ENCODE assay signal across 9 cellular contexts in the genomic region with DNA sequence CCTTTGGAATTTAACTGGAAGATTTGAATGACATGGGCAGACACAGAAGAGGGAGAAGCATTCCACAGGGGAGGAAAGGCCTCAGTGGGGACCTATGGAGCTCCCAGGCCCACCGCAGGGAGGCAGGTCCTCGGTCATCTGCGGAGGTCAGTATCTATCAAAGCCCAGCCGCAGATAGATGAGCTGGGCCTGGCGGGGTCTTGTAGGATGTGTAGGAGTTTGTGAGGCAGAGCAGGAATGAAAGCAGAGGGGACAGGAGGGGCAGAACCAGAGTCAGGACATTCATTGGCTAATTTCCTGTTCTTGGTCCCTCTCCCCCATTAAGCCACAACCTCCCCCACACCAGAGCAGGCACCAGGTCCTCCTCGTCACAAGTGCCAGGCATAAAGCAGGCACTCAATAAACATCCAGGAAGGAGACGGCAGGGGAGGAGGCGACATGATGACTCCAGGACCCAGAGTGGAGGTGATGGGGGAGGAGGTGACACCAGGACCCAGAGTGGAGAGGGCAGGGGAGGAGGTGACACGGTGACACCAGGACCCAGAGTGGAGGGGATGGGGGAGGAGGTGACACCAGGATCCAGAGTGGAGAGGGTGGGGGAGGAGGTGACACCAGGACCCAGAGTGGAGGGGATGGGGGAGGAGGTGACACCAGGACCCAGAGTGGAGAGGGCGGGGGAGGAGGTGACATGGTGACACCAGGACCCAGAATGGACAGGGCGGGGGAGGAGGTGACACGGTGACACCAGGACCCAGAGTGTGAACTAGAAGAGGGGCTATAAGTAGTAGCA.
DNase-seq lines count a peak whose midpoint lies in the region; ATAC-seq and TF ChIP-seq lines count a peak whose summit lies in the region.
"Had no signal": no experiment of that assay in that cellular context is flagged by ENCODE, and none has a peak within 500 bp of the region (broad histone marks: within the 10 kb centered on the region; RNA-seq: fewer than 3 reads in every experiment).

No MANE protein-coding gene starts in this region.

- H2AK5ac ChIP-seq in IMR-90 (ENCODE audit: low read depth, low read length) = no peak overlapping the region; the same call in 1 of the 2 replicates

- no TSS peak for BruUV-seq in IMR-90 (replicated peaks; lab: Mats Ljungman, UMichigan)

- H3K36me3 ChIP-seq in IMR-90 (ENCODE audit: control insufficient read depth, insufficient read depth, low read length) = no peaks in the 10 kb centered on the region
- no peaks in the 10 kb centered on the region for H3K36me3 ChIP-seq in lower lobe of right lung
- H3K36me3 ChIP-seq in stomach smooth muscle (ENCODE audit: control insufficient read depth in 2 of 2, insufficient read depth in 2 of 2, low read length in 2 of 2) = peaks cover 0 to 2% of the 10 kb centered on the region in 2 donors

- WGBS in IMR-90 (ENCODE audit: extremely low coverage in 2 of 2, insufficient read length in 1 of 2), 2 experiments = 90% methylated on average over 6 of the region's 12 CpGs; no CpG with 5 or more reads in 1 of the 2 experiments

- no peak for DNase-seq in IMR-90
- DNase-seq in activated CD8-positive, alpha-beta memory T cell treated with anti-CD3 and anti-CD28 coated beads, Interleukin-2, amount 50 U/mL, for 48 hours = peak; percentile 80
- no peak for DNase-seq in lower lobe of right lung
- DNase-seq in AG08396 (ENCODE audit: low spot score) = no peak
- no peak for DNase-seq in NCI-H748 treated with DMSO at 0.1 percent for 48 hours (lab: John Stamatoyannopoulos, UW)
- no peak for DNase-seq in NCI-H1048 (lab: John Stamatoyannopoulos, UW)
- no peak for DNase-seq in iPS-NIHi7 (ENCODE audit: extremely low spot score)
- DNase-seq: HFFc6 had no signal

- no peak overlapping the region for H3K4me2 ChIP-seq in IMR-90 (ENCODE audit: low read depth, low read length)

- no peak overlapping the region for H2AFZ ChIP-seq in IMR-90 (replicated peaks; ENCODE audit: low read length, poor library complexity)

- no peak overlapping the region for H2BK120ac ChIP-seq in IMR-90 (ENCODE audit: low read depth, low read length)

- POLR2A ChIA-PET in IMR-90 (lab: Charles Lee; ENCODE audit: unreplicated experiment) = no interaction called here

- H4K91ac ChIP-seq in IMR-90 (ENCODE audit: insufficient read depth, low read depth, low read length) = no peak overlapping the region

- H3K4me1 ChIP-seq in IMR-90 (ENCODE audit: control insufficient read depth, insufficient read depth, low read length) (0 out of 2 replicates have a peak, but pooled peaks cover 3% of the 10 kb centered on the region), lower lobe of right lung (peaks cover 50% of the 10 kb centered on the region), stomach smooth muscle (ENCODE audit: control insufficient read depth, insufficient read depth, low read length) (peaks cover 11% of the 10 kb centered on the region)

- H3K79me1 ChIP-seq in IMR-90 (ENCODE audit: low read depth in 1 of 2, low read length in 2 of 2) = no peaks in the 10 kb centered on the region

- no peak overlapping the region for H2BK15ac ChIP-seq in IMR-90 (ENCODE audit: low read depth, low read length)

- no peak overlapping the region for H3K14ac ChIP-seq in IMR-90 (replicated peaks; ENCODE audit: low read depth, low read length)

- no peaks in the 10 kb centered on the region for H4K20me1 ChIP-seq in IMR-90 (ENCODE audit: insufficient read depth, low read length)

- no peak overlapping the region for H4K5ac ChIP-seq in IMR-90 (ENCODE audit: low read depth, low read length)

- no peak overlapping the region for H2BK5ac ChIP-seq in IMR-90 (ENCODE audit: low read depth, low read length, poor library complexity, severe bottlenecking)

- H2BK20ac ChIP-seq in IMR-90 (ENCODE audit: low read depth, low read length) = no peak overlapping the region

- H3K27me3 ChIP-seq in IMR-90 (ENCODE audit: control insufficient read depth, insufficient read depth, low read length) (no peaks in the 10 kb centered on the region; the same call in 1 of the 2 replicates), lower lobe of right lung (ENCODE audit: low read depth) (no peaks in the 10 kb centered on the region), stomach smooth muscle (ENCODE audit: control insufficient read depth in 1 of 2, insufficient read depth in 2 of 2, low read length in 2 of 2) (no peaks in the 10 kb centered on the region)

- dilution Hi-C loops in IMR-90 (cut with HindIII; ENCODE audit: low sequenced_read_pairs, unreplicated experiment) = no loop called here

- no peak overlapping the region for H3K23ac ChIP-seq in IMR-90 (ENCODE audit: low read depth, low read length)

- no peak for TF ChIP-seq POLR2A in IMR-90 (IDR thresholded peaks at IDR 0.05; ENCODE audit: low read depth, low read length)

- peak overlapping the region; percentile 42 for H2AK9ac ChIP-seq in IMR-90 (replicated peaks; ENCODE audit: low read depth, low read length, poor library complexity)

- H4K8ac ChIP-seq in IMR-90 (ENCODE audit: low read depth in 2 of 2, low read length in 2 of 2) = no peak overlapping the region

- H3K9ac ChIP-seq in IMR-90 (ENCODE audit: low read depth, low read length) = no peak overlapping the region
- H3K9ac ChIP-seq in stomach smooth muscle (ENCODE audit: low read length in 2 of 2) = no peak overlapping the region

- no peak overlapping the region for H3K27ac ChIP-seq in IMR-90 (ENCODE audit: insufficient read depth, low read length)
- H3K27ac ChIP-seq in lower lobe of right lung = peak overlapping the region; percentile 91
- H3K27ac ChIP-seq in stomach smooth muscle (ENCODE audit: low read length) = peak overlapping the region; percentile 41

- no peak for TF ChIP-seq RAD21 in IMR-90 (IDR thresholded peaks at IDR 0.05; ENCODE audit: low read length)

- CTCF ChIA-PET in IMR-90 (lab: Yijun Ruan, JAX) = no interaction called here

- no peaks in the 10 kb centered on the region for H3K9me3 ChIP-seq in IMR-90 (ENCODE audit: control insufficient read depth, insufficient read depth, low read length)
- H3K9me3 ChIP-seq in lower lobe of right lung = no peaks in the 10 kb centered on the region
- no peaks in the 10 kb centered on the region for H3K9me3 ChIP-seq in stomach smooth muscle (ENCODE audit: control insufficient read depth in 2 of 2, low read length in 2 of 2)

- H3K4ac ChIP-seq in IMR-90 (ENCODE audit: low read depth, low read length) = no peak overlapping the region

- H3K4me3 ChIP-seq in IMR-90 (ENCODE audit: insufficient read depth, low read depth, low read length) (no peak overlapping the region), lower lobe of right lung (no peak overlapping the region), stomach smooth muscle (ENCODE audit: low read length in 2 of 2) (no peak overlapping the region)

- in situ Hi-C loops in IMR-90 (cut with MboI; ENCODE audit: low sequenced_read_pairs) = no loop called here

- intact Hi-C loops in IMR-90 (cut with micrococcal nuclease) (no loop called here), lower lobe of right lung (cut with DNase I) (no loop called here)

- H3K18ac ChIP-seq in IMR-90 (ENCODE audit: low read depth, low read length) = no peak overlapping the region

- ATAC-seq in IMR-90 (ENCODE audit: low read depth) = no peak
- no peak for ATAC-seq in lower lobe of right lung

- H3K9me1 ChIP-seq in IMR-90 (ENCODE audit: insufficient read depth, low read length) = no peaks in the 10 kb centered on the region

- no peak overlapping the region for H3K56ac ChIP-seq in IMR-90 (ENCODE audit: extremely low read depth, insufficient read depth, low read length)

- TF ChIP-seq CTCF in IMR-90 (conservative IDR thresholded peaks at IDR 0.05; ENCODE audit: low read depth, low read length) (no peak), lower lobe of right lung (IDR thresholded peaks at IDR 0.05) (no peak)

TF ChIP-seq in IMR-90, 13 proteins besides CTCF, POLR2A, EP300 and RAD21:
- TF ChIP-seq NFE2L2 (IDR thresholded peaks at IDR 0.05; ENCODE audit: low read depth, low read length) (no peak), MXI1 (IDR thresholded peaks at IDR 0.05; ENCODE audit: borderline replicate concordance, low read depth, low read length) (no peak), MAZ (IDR thresholded peaks at IDR 0.05; ENCODE audit: borderline replicate concordance, low read depth, low read length) (no peak), RCOR1 (IDR thresholded peaks at IDR 0.05; ENCODE audit: insufficient replicate concordance, low read length) (no peak), BHLHE40 (IDR thresholded peaks at IDR 0.05; ENCODE audit: low read depth, low read length) (no peak), FOS (IDR thresholded peaks at IDR 0.05; ENCODE audit: low read depth, low read length) (no peak)
- TF ChIP-seq, protein P1, sequence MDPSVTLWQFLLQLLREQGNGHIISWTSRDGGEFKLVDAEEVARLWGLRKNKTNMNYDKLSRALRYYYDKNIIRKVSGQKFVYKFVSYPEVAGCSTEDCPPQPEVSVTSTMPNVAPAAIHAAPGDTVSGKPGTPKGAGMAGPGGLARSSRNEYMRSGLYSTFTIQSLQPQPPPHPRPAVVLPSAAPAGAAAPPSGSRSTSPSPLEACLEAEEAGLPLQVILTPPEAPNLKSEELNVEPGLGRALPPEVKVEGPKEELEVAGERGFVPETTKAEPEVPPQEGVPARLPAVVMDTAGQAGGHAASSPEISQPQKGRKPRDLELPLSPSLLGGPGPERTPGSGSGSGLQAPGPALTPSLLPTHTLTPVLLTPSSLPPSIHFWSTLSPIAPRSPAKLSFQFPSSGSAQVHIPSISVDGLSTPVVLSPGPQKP (IDR thresholded peaks at IDR 0.05; ENCODE audit: borderline replicate concordance, low read depth, low read length) = no peak
